Comparison of ENCODE assay signal across 30 cellular contexts in genomic region chrX:38970845-38971244, GRCh38.
DNase-seq lines count a peak whose midpoint lies in the region; ATAC-seq, FAIRE-seq and TF ChIP-seq lines count a peak whose summit lies in the region.
"Had no signal": no experiment of that assay in that cellular context is flagged by ENCODE, and none has a peak within 500 bp of the region (broad histone marks: within the 10 kb centered on the region; RNA-seq: fewer than 3 reads in every experiment).

No MANE protein-coding gene starts in this region.

- no peaks in the 10 kb centered on the region for H3K9me3 ChIP-seq in H9 (ENCODE audit: control insufficient read depth, low read depth, low read length)
- H3K9me3 ChIP-seq: ovary had no signal

- WGBS in H9 (ENCODE audit: extremely low coverage, insufficient read length, low lambda C conversion rate) = no CpG with 5 or more reads among the region's 3 CpGs

- H2BK120ac ChIP-seq in H9 (ENCODE audit: low read depth, low read length, poor library complexity, severe bottlenecking) = no peak overlapping the region

- CTCF ChIA-PET in activated CD8-positive, alpha-beta T cell treated with anti-CD3 and anti-CD28 coated beads for 36 hours (lab: Charles Lee) = no interaction called here
- CTCF ChIA-PET in activated CD8-positive, alpha-beta T cell treated with anti-CD3 and anti-CD28 coated beads, Interleukin-2, amount 10 ng/mL, durations not matched to agents 7 days and 5 days (lab: Charles Lee) = interaction anchor here (0.6 kb wide), 1 partner anchor 789 kb away, joined by 4 read pairs; no protein-coding TSS in a partner anchor

- no peaks in the 10 kb centered on the region for H3K23me2 ChIP-seq in H9 (ENCODE audit: insufficient read length, low read depth, low read length, poor library complexity, severe bottlenecking)

- no peak overlapping the region for H2BK15ac ChIP-seq in H9 (ENCODE audit: low read depth, low read length)

- H3K79me2 ChIP-seq in H9 (ENCODE audit: insufficient read depth, low read length) = no peaks in the 10 kb centered on the region

- intact Hi-C loops in activated CD8-positive, alpha-beta T cell treated with anti-CD3 and anti-CD28 coated beads for 36 hours (cut with micrococcal nuclease) = no loop called here
- intact Hi-C loops in activated T-helper 2 cell treated with anti-CD3 and anti-CD28 coated beads, Interferon-gamma antibody, Interleukin-2, Interleukin-4, amounts not matched to agents 10 μg/mL and 5 μg/mL and 100 μg/mL, durations not matched to agents 14 hours and 24 hours and 36 hours (cut with micrococcal nuclease) = loop anchor here (2.0 to 5.0 kb wide), 2 partner anchors 78 to 169 kb away; partner anchors contain the start of gene MID1IP1

- H3K23ac ChIP-seq in H9 (ENCODE audit: insufficient read length, low read depth, low read length) = no peak overlapping the region

- FAIRE-seq in GM12892 (lab: Jason Lieb, UNC) = peak; percentile 33

- H2BK12ac ChIP-seq in H9 (ENCODE audit: insufficient read length, low read depth, low read length) = no peak overlapping the region

- no peaks in the 10 kb centered on the region for H3K27me3 Mint-ChIP-seq in activated CD8-positive, alpha-beta T cell treated with anti-CD3 and anti-CD28 coated beads for 36 hours
- no peaks in the 10 kb centered on the region for H3K27me3 Mint-ChIP-seq in activated CD8-positive, alpha-beta T cell treated with anti-CD3 and anti-CD28 coated beads, Interleukin-2, amount 10 ng/mL, durations not matched to agents 7 days and 5 days (ENCODE audit: low read depth)
- no peaks in the 10 kb centered on the region for H3K27me3 Mint-ChIP-seq in activated T-helper 2 cell treated with anti-CD3 and anti-CD28 coated beads, Interferon-gamma antibody, Interleukin-2, Interleukin-4, amounts not matched to agents 10 μg/mL and 5 μg/mL and 100 μg/mL, durations not matched to agents 14 hours and 24 hours and 36 hours (ENCODE audit: low read depth)
- no peaks in the 10 kb centered on the region for H3K27me3 Mint-ChIP-seq in H9 (ENCODE audit: low read depth)
- H3K27me3 Mint-ChIP-seq: CD4-positive, alpha-beta T cell had no signal

- no peak overlapping the region for H3K56ac ChIP-seq in H9 (ENCODE audit: insufficient read length, low read depth, low read length)

- H3K4ac ChIP-seq in H9 (ENCODE audit: low read depth, low read length) = no peak overlapping the region

- no peak overlapping the region for H3K9ac ChIP-seq in H9 (ENCODE audit: extremely low read depth, insufficient read length, low read length)

- no peaks in the 10 kb centered on the region for H3K9me3 Mint-ChIP-seq in activated CD8-positive, alpha-beta T cell treated with anti-CD3 and anti-CD28 coated beads for 36 hours
- H3K9me3 Mint-ChIP-seq in activated CD8-positive, alpha-beta T cell treated with anti-CD3 and anti-CD28 coated beads, Interleukin-2, amount 10 ng/mL, durations not matched to agents 7 days and 5 days (ENCODE audit: insufficient read depth) = no peaks in the 10 kb centered on the region
- peaks cover 3% of the 10 kb centered on the region for H3K9me3 Mint-ChIP-seq in activated T-helper 2 cell treated with anti-CD3 and anti-CD28 coated beads, Interferon-gamma antibody, Interleukin-2, Interleukin-4, amounts not matched to agents 10 μg/mL and 5 μg/mL and 100 μg/mL, durations not matched to agents 14 hours and 24 hours and 36 hours
- H3K9me3 Mint-ChIP-seq in H9 = peaks cover 54 to 75% of the 10 kb centered on the region in 2 experiments
- H3K9me3 Mint-ChIP-seq: CD4-positive, alpha-beta T cell; HFFc6 had no signal

- H4K8ac ChIP-seq in H9 (replicated peaks; ENCODE audit: insufficient read length, low read depth, low read length) = no peak overlapping the region

- H3K4me1 ChIP-seq in H9 (ENCODE audit: insufficient read depth, low read length) = peaks cover under 1% of the 10 kb centered on the region; the same call in 1 of the 2 replicates

- no peak overlapping the region for H4K5ac ChIP-seq in H9 (ENCODE audit: insufficient read length, low read depth, low read length)

- no peak overlapping the region for H2AK5ac ChIP-seq in H9 (ENCODE audit: insufficient read length, low read length)

- H4K91ac ChIP-seq in H9 (ENCODE audit: insufficient read length, low read depth, low read length) = no peak overlapping the region

- no peaks in the 10 kb centered on the region for H3K27me3 ChIP-seq in H9 (ENCODE audit: insufficient read depth, low read length)
- H3K27me3 ChIP-seq: ovary had no signal

- peak; percentile 63 for DNase-seq in activated CD8-positive, alpha-beta T cell treated with anti-CD3 and anti-CD28 coated beads for 36 hours
- DNase-seq in activated CD8-positive, alpha-beta T cell treated with anti-CD3 and anti-CD28 coated beads, Interleukin-2, amount 10 ng/mL, durations not matched to agents 7 days and 5 days = no peak
- DNase-seq in GM12892 (ENCODE audit: insufficient read length) (no peak), H9 (no peak), SHP77 treated with DMSO at 0.1 percent for 48 hours (lab: John Stamatoyannopoulos, UW) (no peak)
- no peak for DNase-seq in activated T-helper 2 cell treated with anti-CD3 and anti-CD28 coated beads, Interferon-gamma antibody, Interleukin-2, Interleukin-4, amounts not matched to agents 10 μg/mL and 5 μg/mL and 100 μg/mL, durations not matched to agents 14 hours and 24 hours and 36 hours (ENCODE audit: low spot score)
- DNase-seq in stimulated activated CD8-positive, alpha-beta memory T cell treated with anti-CD3 and anti-CD28 coated beads, Interleukin-4, amount 100 ng/mL, for 48 hours = peak; percentile 47
- DNase-seq: activated effector memory CD4-positive, alpha-beta T cell treated with Interleukin-2 at 50 U/mL for 16 hours; AML-193; amniotic stem cell; CD4-positive, alpha-beta T cell; dermis blood vessel endothelial cell; DND-41; GF-D8; glutamatergic neuron; GOT3; HFFc6; IMR-90; mammary epithelial cell; NCI-H1417 treated with DMSO at 0.1 percent for 48 hours; NCI-H2081 treated with DMSO at 0.1 percent for 48 hours; NCI-H2227 treated with DMSO at 0.1 percent for 48 hours; NCI-H526 treated with DMSO at 0.1 percent for 48 hours; ovary; stimulated activated naive B cell treated with anti-CD40 and anti-IgM and Interleukin-4, amounts not matched to agents 10 μg/mL and 1 μg/mL and 100 μg/mL, for 72 hours; T-helper 17 cell had no signal

- H3K27ac ChIP-seq in H9 (ENCODE audit: insufficient read length, low read depth, low read length) = no peak overlapping the region
- H3K27ac ChIP-seq: ovary had no signal

- ATAC-seq in activated CD8-positive, alpha-beta T cell treated with anti-CD3 and anti-CD28 coated beads for 36 hours = peak; percentile 89
- ATAC-seq in activated CD8-positive, alpha-beta T cell treated with anti-CD3 and anti-CD28 coated beads, Interleukin-2, amount 10 ng/mL, durations not matched to agents 7 days and 5 days = no peak
- ATAC-seq: esophagus mucosa; Right ventricle myocardium inferior; SK-N-SH treated with all-trans-retinoic acid at 6 μM for 48 hours; stimulated activated naive B cell treated with anti-CD40 and anti-IgM and Interleukin-4, amounts not matched to agents 10 μg/mL and 1 μg/mL and 100 μg/mL, for 72 hours; T-helper 17 cell had no signal

- no peaks in the 10 kb centered on the region for H3K79me1 ChIP-seq in H9 (ENCODE audit: insufficient read depth, low read depth, low read length, poor library complexity, severe bottlenecking)

- POLR2A ChIA-PET in activated CD8-positive, alpha-beta T cell treated with anti-CD3 and anti-CD28 coated beads for 36 hours (lab: Charles Lee) = no interaction called here
- POLR2A ChIA-PET in activated CD8-positive, alpha-beta T cell treated with anti-CD3 and anti-CD28 coated beads, Interleukin-2, amount 10 ng/mL, durations not matched to agents 7 days and 5 days (lab: Charles Lee) = no interaction called here

- H3K4me3 Mint-ChIP-seq in activated CD8-positive, alpha-beta T cell treated with anti-CD3 and anti-CD28 coated beads for 36 hours = no peak overlapping the region
- H3K4me3 Mint-ChIP-seq in activated CD8-positive, alpha-beta T cell treated with anti-CD3 and anti-CD28 coated beads, Interleukin-2, amount 10 ng/mL, durations not matched to agents 7 days and 5 days = no peak overlapping the region
- no peak overlapping the region for H3K4me3 Mint-ChIP-seq in activated T-helper 2 cell treated with anti-CD3 and anti-CD28 coated beads, Interferon-gamma antibody, Interleukin-2, Interleukin-4, amounts not matched to agents 10 μg/mL and 5 μg/mL and 100 μg/mL, durations not matched to agents 14 hours and 24 hours and 36 hours (ENCODE audit: low read depth)
- H3K4me3 Mint-ChIP-seq in H9 = no peak overlapping the region
- H3K4me3 Mint-ChIP-seq: brain; CD4-positive, alpha-beta T cell; HFFc6; stimulated activated naive B cell treated with anti-CD40 and anti-IgM and Interleukin-4, amounts not matched to agents 10 μg/mL and 1 μg/mL and 100 μg/mL, for 72 hours; T-helper 17 cell had no signal

- no peak overlapping the region for H3T11ph ChIP-seq in H9 (ENCODE audit: low read length)

- H3K27ac Mint-ChIP-seq in activated CD8-positive, alpha-beta T cell treated with anti-CD3 and anti-CD28 coated beads for 36 hours = peak overlapping the region; percentile 48
- H3K27ac Mint-ChIP-seq in activated CD8-positive, alpha-beta T cell treated with anti-CD3 and anti-CD28 coated beads, Interleukin-2, amount 10 ng/mL, durations not matched to agents 7 days and 5 days = no peak overlapping the region
- H3K27ac Mint-ChIP-seq in activated T-helper 2 cell treated with anti-CD3 and anti-CD28 coated beads, Interferon-gamma antibody, Interleukin-2, Interleukin-4, amounts not matched to agents 10 μg/mL and 5 μg/mL and 100 μg/mL, durations not matched to agents 14 hours and 24 hours and 36 hours = peak overlapping the region; percentile 5
- H3K27ac Mint-ChIP-seq in H9 = no peak overlapping the region
- H3K27ac Mint-ChIP-seq: brain; CD4-positive, alpha-beta T cell; HFFc6; stimulated activated naive B cell treated with anti-CD40 and anti-IgM and Interleukin-4, amounts not matched to agents 10 μg/mL and 1 μg/mL and 100 μg/mL, for 72 hours; T-helper 17 cell had no signal

- H3K14ac ChIP-seq in H9 (ENCODE audit: insufficient read depth, low read length) = no peak overlapping the region

- H3K4me1 Mint-ChIP-seq in activated CD8-positive, alpha-beta T cell treated with anti-CD3 and anti-CD28 coated beads for 36 hours (ENCODE audit: low read depth) = peaks cover 11% of the 10 kb centered on the region
- no peaks in the 10 kb centered on the region for H3K4me1 Mint-ChIP-seq in activated CD8-positive, alpha-beta T cell treated with anti-CD3 and anti-CD28 coated beads, Interleukin-2, amount 10 ng/mL, durations not matched to agents 7 days and 5 days (ENCODE audit: low read depth)
- H3K4me1 Mint-ChIP-seq in activated T-helper 2 cell treated with anti-CD3 and anti-CD28 coated beads, Interferon-gamma antibody, Interleukin-2, Interleukin-4, amounts not matched to agents 10 μg/mL and 5 μg/mL and 100 μg/mL, durations not matched to agents 14 hours and 24 hours and 36 hours (ENCODE audit: low read depth) = peaks cover 9% of the 10 kb centered on the region
- H3K4me1 Mint-ChIP-seq in H9 = peaks cover 4 to 7% of the 10 kb centered on the region in 2 experiments; a peak in 3 of 4 replicates
- H3K4me1 Mint-ChIP-seq: T-helper 17 cell had no signal

- H3K36me3 Mint-ChIP-seq in activated CD8-positive, alpha-beta T cell treated with anti-CD3 and anti-CD28 coated beads for 36 hours (ENCODE audit: low read depth) = no peaks in the 10 kb centered on the region
- H3K36me3 Mint-ChIP-seq in activated CD8-positive, alpha-beta T cell treated with anti-CD3 and anti-CD28 coated beads, Interleukin-2, amount 10 ng/mL, durations not matched to agents 7 days and 5 days (ENCODE audit: low read depth) = no peaks in the 10 kb centered on the region
- no peaks in the 10 kb centered on the region for H3K36me3 Mint-ChIP-seq in activated T-helper 2 cell treated with anti-CD3 and anti-CD28 coated beads, Interferon-gamma antibody, Interleukin-2, Interleukin-4, amounts not matched to agents 10 μg/mL and 5 μg/mL and 100 μg/mL, durations not matched to agents 14 hours and 24 hours and 36 hours (ENCODE audit: low read depth)
- peaks cover 0 to 4% (median 0%) of the 10 kb centered on the region in 3 experiments; a peak in 3 of 7 replicates for H3K36me3 Mint-ChIP-seq in H9 (ENCODE audit: insufficient read depth in 1 of 3, low read depth in 3 of 3)
- H3K36me3 Mint-ChIP-seq: brain; stimulated activated naive B cell treated with anti-CD40 and anti-IgM and Interleukin-4, amounts not matched to agents 10 μg/mL and 1 μg/mL and 100 μg/mL, for 72 hours had no signal

- no peak overlapping the region for H3K18ac ChIP-seq in H9 (ENCODE audit: insufficient read length, low read depth, low read length)

- H2BK20ac ChIP-seq in H9 (ENCODE audit: low read depth, low read length, poor library complexity, severe bottlenecking) = no peak overlapping the region

- H2AFZ ChIP-seq in H9 (ENCODE audit: low read length) = no peak overlapping the region

- no peak for TF ChIP-seq POLR2A in GM12892 (IDR thresholded peaks at IDR 0.05; ENCODE audit: low read depth, low read length)

- no peaks in the 10 kb centered on the region for H4K20me1 ChIP-seq in H9 (ENCODE audit: control insufficient read depth, insufficient read depth, insufficient read length)

- H3K4me2 ChIP-seq in H9 (ENCODE audit: insufficient read depth, insufficient read length, low read length) = no peak overlapping the region

- no peak for TF ChIP-seq CTCF in activated CD8-positive, alpha-beta T cell treated with anti-CD3 and anti-CD28 coated beads for 36 hours (IDR thresholded peaks at IDR 0.05)
- TF ChIP-seq CTCF in H9 (conservative IDR thresholded peaks at IDR 0.05) = no peak

- no peak overlapping the region for H2BK5ac ChIP-seq in H9 (ENCODE audit: insufficient read length, low read length)

Comparison
In these comparisons a context has a peak if more than half of its experiments do, and no peak if none do; other contexts are left out.
1. DNase-seq: peak in activated CD8-positive, alpha-beta T cell treated with anti-CD3 and anti-CD28 coated beads for 36 hours (single experiment) and stimulated activated CD8-positive, alpha-beta memory T cell treated with anti-CD3 and anti-CD28 coated beads, Interleukin-4, amount 100 ng/mL, for 48 hours (single experiment); none in activated CD8-positive, alpha-beta T cell treated with anti-CD3 and anti-CD28 coated beads, Interleukin-2, amount 10 ng/mL, durations not matched to agents 7 days and 5 days (single experiment), GM12892 (single experiment), activated T-helper 2 cell treated with anti-CD3 and anti-CD28 coated beads, Interferon-gamma antibody, Interleukin-2, Interleukin-4, amounts not matched to agents 10 μg/mL and 5 μg/mL and 100 μg/mL, durations not matched to agents 14 hours and 24 hours and 36 hours (single experiment), H9 (single experiment) and SHP77 treated with DMSO at 0.1 percent for 48 hours (single experiment).
2. H3K27ac Mint-ChIP-seq: peak in activated CD8-positive, alpha-beta T cell treated with anti-CD3 and anti-CD28 coated beads for 36 hours (single experiment) and activated T-helper 2 cell treated with anti-CD3 and anti-CD28 coated beads, Interferon-gamma antibody, Interleukin-2, Interleukin-4, amounts not matched to agents 10 μg/mL and 5 μg/mL and 100 μg/mL, durations not matched to agents 14 hours and 24 hours and 36 hours (single experiment); none in activated CD8-positive, alpha-beta T cell treated with anti-CD3 and anti-CD28 coated beads, Interleukin-2, amount 10 ng/mL, durations not matched to agents 7 days and 5 days (single experiment) and H9 (0 of 3).